ENCODE assay signal across 1 cellular context in the genomic region with DNA sequence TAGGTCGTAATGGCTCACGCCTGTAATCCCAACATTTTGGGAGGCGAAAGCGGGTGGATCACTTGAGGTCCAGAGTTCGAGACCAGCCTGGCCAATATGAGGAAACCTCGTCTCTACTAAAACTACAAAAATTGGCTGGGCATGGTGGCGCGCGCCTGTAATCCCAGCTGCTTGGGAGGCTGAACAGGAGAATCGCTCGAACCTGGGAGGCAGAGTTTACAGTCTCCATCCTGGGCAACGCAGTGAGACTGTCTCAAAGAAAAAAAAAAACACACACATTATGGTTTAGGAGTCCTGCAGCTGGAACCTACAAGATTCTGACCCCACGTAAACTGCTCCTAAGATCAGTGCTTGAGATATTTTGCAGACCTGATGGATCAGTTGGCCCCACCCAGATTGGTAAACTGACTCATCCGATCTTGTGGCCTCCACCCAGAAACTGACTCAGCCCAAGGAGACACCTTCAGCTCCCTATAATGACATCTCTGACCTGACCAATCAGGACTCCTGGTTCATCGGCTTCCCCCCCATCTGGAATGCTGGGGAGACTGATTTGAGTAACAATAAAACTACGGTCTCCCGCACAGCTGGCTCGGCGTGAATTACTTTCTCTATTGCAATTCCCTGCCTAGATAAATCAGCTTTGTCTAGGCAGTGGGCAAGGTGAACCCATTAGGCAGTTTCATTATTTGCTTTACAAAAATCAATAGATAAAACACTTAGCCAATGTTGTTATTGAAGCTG.
TF ChIP-seq lines count a peak whose summit lies in the region.

No MANE protein-coding gene starts in this region.

TF ChIP-seq in IMR-90, 13 proteins besides CTCF, POLR2A, EP300 and RAD21:
- TF ChIP-seq MAFK (IDR thresholded peaks at IDR 0.05; ENCODE audit: low read depth, low read length) (no peak), BHLHE40 (IDR thresholded peaks at IDR 0.05; ENCODE audit: low read depth, low read length) (no peak)
TF ChIP-seq in IMR-90: peak in this region for 0.
